ENCODE assay signal across 22 cellular contexts in the genomic region with DNA sequence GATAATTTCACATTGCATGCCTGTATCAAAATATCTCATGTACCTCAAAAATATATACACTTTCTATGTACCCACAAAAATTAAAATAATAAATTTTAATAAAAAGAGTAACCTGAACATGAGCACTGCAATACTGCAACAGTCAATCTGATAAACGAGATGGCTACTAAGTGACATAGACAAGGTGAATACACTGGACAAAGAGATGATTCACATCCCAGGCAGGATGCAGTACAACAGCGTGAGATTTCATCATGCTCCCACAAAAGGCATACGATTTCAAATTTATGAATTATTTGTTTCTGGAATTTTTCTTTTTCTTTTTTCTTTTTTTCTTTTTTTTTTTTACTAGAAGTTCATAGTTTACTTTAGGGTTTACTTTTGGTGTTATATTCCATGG. TPM values are rescaled to one million over a fixed set of nuclear protein-coding genes. Genes with fewer than 3 reads are reported as not detected.
DNase-seq lines count a peak whose midpoint lies in the region; ATAC-seq and TF ChIP-seq lines count a peak whose summit lies in the region.
"Had no signal": no experiment of that assay in that cellular context is flagged by ENCODE, and none has a peak within 500 bp of the region (broad histone marks: within the 10 kb centered on the region; RNA-seq: fewer than 3 reads in every experiment).

No MANE protein-coding gene starts in this region.

- peak overlapping the region; percentile 75 for H3K27ac ChIP-seq in PC-3 (ENCODE audit: low read length)

- H2AFZ ChIP-seq in PC-3 (ENCODE audit: low read length), result no peak overlapping the region
- H2AFZ ChIP-seq: GM23338 had no signal

- POLR2A ChIA-PET in PC-3 (lab: Charles Lee; ENCODE audit: unreplicated experiment), result no interaction called here

- H3F3A ChIP-seq in PC-3 (ENCODE audit: low read length, unreplicated experiment), result no peaks in the 10 kb centered on the region

- 0 out of 2 replicates have a peak overlapping the region, but pooled peaks have one; percentile 3 for H3K9ac ChIP-seq in PC-3 (ENCODE audit: low read length)

- DNase-seq in PC-3 (peak; percentile 61), RPMI7951 (ENCODE audit: low read depth) (peak; percentile 21), amniotic epithelial cell (ENCODE audit: low read depth) (peak; percentile 24), fibroblast of mammary gland (ENCODE audit: low read depth) (peak; percentile 18), NCI-H1105 treated with DMSO at 0.1 percent for 48 hours (lab: John Stamatoyannopoulos, UW) (no peak), foreskin melanocyte (no peak), NCI-H2029 treated with DMSO at 0.1 percent for 48 hours (lab: John Stamatoyannopoulos, UW) (no peak), SHP77 treated with DMSO at 0.1 percent for 48 hours (lab: John Stamatoyannopoulos, UW) (no peak)
- DNase-seq: C1 segment of cervical spinal cord; Calu3; CD4-positive, alpha-beta memory T cell; COR-L47; DMS53; DMS79 treated with DMSO at 0.1 percent for 48 hours; H9 had no signal

- peak; percentile 82 for ATAC-seq in PC-3
- ATAC-seq: GM12878, GM23338, HCT116 had no signal

- H3K79me2 ChIP-seq in PC-3 (ENCODE audit: low read length), result no peaks in the 10 kb centered on the region

- no peaks in the 10 kb centered on the region for H3K36me3 ChIP-seq in PC-3 (ENCODE audit: low read depth, low read length)

- no peaks in the 10 kb centered on the region for H3K9me2 ChIP-seq in PC-3 (replicated peaks; ENCODE audit: low read length)

- H3K27me3 ChIP-seq in PC-3 (ENCODE audit: low read length), result no peaks in the 10 kb centered on the region

- intact Hi-C loops in PC-3 (cut with micrococcal nuclease), result no loop called here

- H3K9me3 ChIP-seq in PC-3 (ENCODE audit: low read length), result no peaks in the 10 kb centered on the region

- TF ChIP-seq CTCF in PC-3 (conservative IDR thresholded peaks at IDR 0.05; ENCODE audit: low read depth, low read length) (no peak), fibroblast of mammary gland (conservative IDR thresholded peaks at IDR 0.05; ENCODE audit: control insufficient read depth, insufficient read depth, low read depth, low read length) (no peak)

- H3K4me1 ChIP-seq in PC-3 (ENCODE audit: insufficient read depth, low read length), result peaks cover 29% of the 10 kb centered on the region

- CTCF ChIA-PET in PC-3 (lab: Charles Lee), result no interaction called here

- H3K4me2 ChIP-seq in PC-3 (ENCODE audit: low read length), result no peak overlapping the region
- H3K4me2 ChIP-seq: GM23338 had no signal

- BruUV-seq in PC-3 (replicated peaks; lab: Mats Ljungman, UMichigan), result no TSS peak

- no peaks in the 10 kb centered on the region for H4K20me1 ChIP-seq in PC-3 (ENCODE audit: low read length)

- H3K4me3 ChIP-seq in PC-3 (ENCODE audit: low read length) (no peak overlapping the region), fibroblast of mammary gland (ENCODE audit: control insufficient read depth, low read depth, low read length) (no peak overlapping the region)
- H3K4me3 ChIP-seq: GM12878, GM23338 had no signal

RNA-seq across cellular contexts. Expression of a gene that starts 12.2 kb away (rescaled TPM):
- total RNA-seq in PC-3 (2014; rRNA removed), result not detected in 2 replicates
- total RNA-seq in RPMI7951 (2014; rRNA removed; shearing (Covaris generic)), result not detected in 2 replicates
- total RNA-seq: A172; A673; Calu3; CD4-positive, alpha-beta memory T cell; Daoy; GM12878; H4 had no signal

Comparison
In these comparisons a context has a peak if more than half of its experiments do, and no peak if none do; other contexts are left out.
1. DNase-seq: peak in PC-3 (single experiment), RPMI7951 (single experiment), amniotic epithelial cell (single experiment) and fibroblast of mammary gland (single experiment); none in NCI-H1105 treated with DMSO at 0.1 percent for 48 hours (single experiment), foreskin melanocyte (single experiment), NCI-H2029 treated with DMSO at 0.1 percent for 48 hours (single experiment) and SHP77 treated with DMSO at 0.1 percent for 48 hours (single experiment).